22 cellular contexts compared by ENCODE assay signal in the genomic region with DNA sequence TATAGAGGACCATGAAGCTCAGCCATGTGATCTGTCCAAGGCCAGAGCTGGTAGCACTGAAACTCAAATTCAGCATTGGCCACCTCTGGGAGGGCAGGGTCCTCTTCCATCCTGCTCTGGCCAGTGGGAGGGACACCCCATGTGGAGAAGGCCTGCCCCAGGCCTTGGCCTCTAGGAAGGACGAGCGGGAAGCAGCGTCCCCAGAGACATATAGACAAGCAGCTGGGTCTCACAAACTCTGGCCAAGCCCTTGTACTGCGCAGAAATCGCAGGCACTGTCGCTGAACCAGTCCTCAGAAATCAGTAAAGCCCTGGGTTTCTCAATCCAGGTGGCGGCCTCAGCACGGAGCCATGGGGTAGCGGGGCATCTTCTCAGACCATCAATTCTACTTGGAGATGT.
DNase-seq lines count a peak whose midpoint lies in the region; ATAC-seq and TF ChIP-seq lines count a peak whose summit lies in the region.
"Had no signal": no experiment of that assay in that cellular context is flagged by ENCODE, and none has a peak within 500 bp of the region (broad histone marks: within the 10 kb centered on the region; RNA-seq: fewer than 3 reads in every experiment).

No MANE protein-coding gene starts in this region.

- no peaks in the 10 kb centered on the region for H3K27me3 ChIP-seq in BLaER1
- no peaks in the 10 kb centered on the region for H3K27me3 ChIP-seq in osteoblast (ENCODE audit: insufficient read depth, low read length)
- H3K27me3 ChIP-seq: right atrium auricular region, testis had no signal

- peaks cover 74% of the 10 kb centered on the region for H3K4me1 Mint-ChIP-seq in activated naive CD8-positive, alpha-beta T cell (ENCODE audit: low read depth)

- no peak for ATAC-seq in GM18870 (IDR thresholded peaks at IDR 0.05; ENCODE audit: unreplicated experiment)

- no peaks in the 10 kb centered on the region for H3K79me2 ChIP-seq in osteoblast (ENCODE audit: insufficient read depth, low read length)

- H3K27me3 Mint-ChIP-seq in activated naive CD8-positive, alpha-beta T cell: no peaks in the 10 kb centered on the region

- H3K9me3 ChIP-seq in BLaER1 (no peaks in the 10 kb centered on the region), osteoblast (ENCODE audit: low read depth, low read length) (no peaks in the 10 kb centered on the region)
- H3K9me3 ChIP-seq: right atrium auricular region, testis had no signal

- H4K20me1 ChIP-seq in BLaER1 (no peaks in the 10 kb centered on the region), osteoblast (ENCODE audit: insufficient read depth, low read length) (no peaks in the 10 kb centered on the region)

- peak overlapping the region; percentile 90 for H3K27ac Mint-ChIP-seq in activated naive CD8-positive, alpha-beta T cell

- no peak for TF ChIP-seq CTCF in GM12865 (IDR thresholded peaks at IDR 0.05; ENCODE audit: insufficient read depth, low read depth, low read length, missing control alignments)
- TF ChIP-seq CTCF in osteoblast (IDR thresholded peaks at IDR 0.05; ENCODE audit: extremely low read depth, low read depth, low read length): no peak

- no peak overlapping the region for H3K4me3 ChIP-seq in BLaER1
- H3K4me3 ChIP-seq in GM12865 (ENCODE audit: low read depth, low read length): peak overlapping the region; percentile 62; the same call in 1 of the 2 replicates
- no peak overlapping the region for H3K4me3 ChIP-seq in osteoblast (ENCODE audit: insufficient read depth, low read length)
- H3K4me3 ChIP-seq: right atrium auricular region, testis had no signal

- no peak for DNase-seq in GM12865 (ENCODE audit: low read depth)
- DNase-seq in osteoblast (ENCODE audit: insufficient read length, low spot score, missing footprints): no peak
- no peak for DNase-seq in stimulated activated CD4-positive, alpha-beta T cell treated with anti-CD3 and anti-CD28 coated beads, Interleukin-4, amount 100 ng/mL, for 4 hours
- no peak for DNase-seq in RKO (ENCODE audit: low spot score)
- DNase-seq: activated gamma-delta T cell, DMS53, foreskin fibroblast, HCEC 1CT, immature natural killer cell, KG1, NCI-H1048, NCI-H2029, NCI-H345, NCI-H82, occipital lobe, SHP77, testis had no signal

- no peak overlapping the region for H3K9ac ChIP-seq in BLaER1

- H3K4me2 ChIP-seq in BLaER1 (peak overlapping the region; percentile 79), osteoblast (ENCODE audit: insufficient read depth, low read length) (no peak overlapping the region)

- H3K27ac ChIP-seq in BLaER1 (peak overlapping the region; percentile 89), osteoblast (ENCODE audit: low read depth, low read length) (peak overlapping the region; percentile 78)
- H3K27ac ChIP-seq: right atrium auricular region, testis, VCaP had no signal

- H3K9me3 Mint-ChIP-seq in activated naive CD8-positive, alpha-beta T cell (ENCODE audit: low read depth): no peaks in the 10 kb centered on the region
- H3K9me3 Mint-ChIP-seq: immature natural killer cell had no signal

- H3K4me3 Mint-ChIP-seq in activated naive CD8-positive, alpha-beta T cell: peak overlapping the region; percentile 25

- H2AFZ ChIP-seq in osteoblast (ENCODE audit: low read length): no peak overlapping the region

- no peaks in the 10 kb centered on the region for H3K36me3 Mint-ChIP-seq in activated naive CD8-positive, alpha-beta T cell
- H3K36me3 Mint-ChIP-seq: immature natural killer cell had no signal

- H3K36me3 ChIP-seq in BLaER1: no peaks in the 10 kb centered on the region
- H3K36me3 ChIP-seq in osteoblast (ENCODE audit: insufficient read depth, low read length): no peaks in the 10 kb centered on the region
- H3K36me3 ChIP-seq: right atrium auricular region had no signal

- H3K4me1 ChIP-seq in BLaER1 (peaks cover 90% of the 10 kb centered on the region), osteoblast (ENCODE audit: insufficient read depth, low read length) (peaks cover 35% of the 10 kb centered on the region)
- H3K4me1 ChIP-seq: testis had no signal
